8 cellular contexts compared by ENCODE assay signal in the genomic region with DNA sequence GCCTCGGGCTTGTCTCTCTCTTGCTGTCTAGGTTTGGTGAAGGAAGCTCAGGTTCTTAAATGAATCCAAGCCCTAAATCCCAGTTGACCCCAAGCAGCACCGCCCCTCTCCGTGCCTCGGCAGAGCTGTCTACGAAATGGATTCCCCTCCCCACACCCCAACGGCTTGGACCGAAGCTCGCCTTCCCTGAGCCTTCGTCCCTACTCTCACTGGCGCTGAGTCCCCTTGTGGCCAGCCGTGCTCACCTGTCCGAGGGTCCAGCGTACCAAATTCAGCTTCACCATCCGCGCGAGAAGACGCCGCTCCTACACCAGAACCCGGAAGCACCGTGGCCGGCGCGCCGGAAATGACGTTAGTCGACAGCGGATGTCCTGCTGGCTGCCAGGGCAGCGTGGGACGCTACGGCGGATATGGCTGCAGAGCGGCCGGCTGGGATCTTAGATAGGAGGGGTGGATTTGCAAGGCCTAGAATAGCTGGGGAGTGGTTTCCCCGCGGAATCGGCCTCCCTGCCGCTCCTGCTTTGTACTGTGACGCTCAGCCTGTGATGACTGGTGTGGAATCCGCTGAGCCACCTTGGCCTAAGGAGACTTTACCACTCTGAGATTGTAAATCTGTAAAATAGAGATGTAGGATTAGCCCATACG.
DNase-seq lines count a peak whose midpoint lies in the region; ATAC-seq lines count a peak whose summit lies in the region.

Gene TFIP11, minus strand, starts transcription at position 325 of the 645 bp plus-strand sequence. CDS start 2,201 bp downstream, outside the sequence.

- peak; percentile 98 for DNase-seq in D341Med (ENCODE audit: low spot score)
- DNase-seq in HuH-7 (ENCODE audit: low spot score): peak; percentile 91
- peak; percentile 31 for DNase-seq in OCI-M2 (lab: John Stamatoyannopoulos, UW; ENCODE audit: unreplicated experiment)
- DNase-seq in activated T-cell treated with anti-CD3 and anti-CD28 coated beads for 4 hours: peak; percentile 87
- DNase-seq in epidermal melanocyte (ENCODE audit: insufficient read length, low spot score): peak; percentile 96
- peak; percentile 90 for DNase-seq in middle frontal gyrus (ENCODE audit: extremely low spot score, low spot score)
- DNase-seq in stimulated activated CD8-positive, alpha-beta memory T cell treated with anti-CD3 and anti-CD28 coated beads, Interleukin-2, amount 100 ng/mL, for 1 hour (ENCODE audit: low read depth in 2 of 2): peak; percentile 80 to 82

- ATAC-seq in GM21447 (IDR thresholded peaks at IDR 0.05; ENCODE audit: unreplicated experiment): peak; percentile 92

Comparison
In these comparisons a context has a peak if more than half of its experiments do, and no peak if none do; other contexts are left out.
1. Peak in every context shown above with its lines: DNase-seq and ATAC-seq.
2. DNase-seq: peak in every context shown above with its lines; median percentile 98 in D341Med; 96 in epidermal melanocyte; 91 in HuH-7; 90 in middle frontal gyrus; 87 in activated T-cell treated with anti-CD3 and anti-CD28 coated beads for 4 hours; 81 in stimulated activated CD8-positive, alpha-beta memory T cell treated with anti-CD3 and anti-CD28 coated beads, Interleukin-2, amount 100 ng/mL, for 1 hour; 31 in OCI-M2.